Comparison of ENCODE assay signal across 1 cellular context in the genomic region with DNA sequence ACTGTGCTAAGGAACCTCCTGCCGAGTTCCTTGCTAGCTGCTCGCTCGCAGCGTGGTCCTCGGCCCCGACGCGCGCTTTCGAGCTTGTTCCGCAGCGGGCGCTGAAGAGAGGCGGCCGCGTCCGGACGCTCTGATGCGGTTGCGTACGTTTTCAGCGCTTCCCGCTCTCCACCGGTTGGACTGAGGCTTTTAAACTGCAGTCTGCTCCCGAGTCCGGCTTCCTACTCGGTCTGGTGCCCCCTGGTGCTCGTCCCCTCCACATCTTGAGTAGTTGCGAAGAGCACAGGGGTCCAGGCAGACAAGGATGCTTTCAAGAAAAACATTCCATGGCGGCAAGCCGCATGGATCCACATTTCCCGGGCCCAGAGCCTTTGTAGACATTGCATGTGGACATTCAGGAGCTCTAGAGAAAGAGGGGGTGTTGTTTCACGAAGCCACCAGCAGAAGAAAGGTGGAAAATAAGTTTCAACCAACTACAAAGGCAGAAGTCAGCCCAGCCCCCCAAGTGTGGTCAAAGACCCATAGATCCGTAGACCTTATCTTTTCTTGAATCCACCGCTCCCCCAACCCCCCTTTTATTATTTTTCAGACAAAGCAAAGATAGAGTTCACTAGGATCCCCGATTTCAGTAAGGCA.
TF ChIP-seq lines count a peak whose summit lies in the region.

No MANE protein-coding gene starts in this region.

TF ChIP-seq in HepG2, 621 proteins besides CTCF, POLR2A, EP300 and RAD21 (continued from another document and continues in another):
- TF ChIP-seq, protein P1, sequence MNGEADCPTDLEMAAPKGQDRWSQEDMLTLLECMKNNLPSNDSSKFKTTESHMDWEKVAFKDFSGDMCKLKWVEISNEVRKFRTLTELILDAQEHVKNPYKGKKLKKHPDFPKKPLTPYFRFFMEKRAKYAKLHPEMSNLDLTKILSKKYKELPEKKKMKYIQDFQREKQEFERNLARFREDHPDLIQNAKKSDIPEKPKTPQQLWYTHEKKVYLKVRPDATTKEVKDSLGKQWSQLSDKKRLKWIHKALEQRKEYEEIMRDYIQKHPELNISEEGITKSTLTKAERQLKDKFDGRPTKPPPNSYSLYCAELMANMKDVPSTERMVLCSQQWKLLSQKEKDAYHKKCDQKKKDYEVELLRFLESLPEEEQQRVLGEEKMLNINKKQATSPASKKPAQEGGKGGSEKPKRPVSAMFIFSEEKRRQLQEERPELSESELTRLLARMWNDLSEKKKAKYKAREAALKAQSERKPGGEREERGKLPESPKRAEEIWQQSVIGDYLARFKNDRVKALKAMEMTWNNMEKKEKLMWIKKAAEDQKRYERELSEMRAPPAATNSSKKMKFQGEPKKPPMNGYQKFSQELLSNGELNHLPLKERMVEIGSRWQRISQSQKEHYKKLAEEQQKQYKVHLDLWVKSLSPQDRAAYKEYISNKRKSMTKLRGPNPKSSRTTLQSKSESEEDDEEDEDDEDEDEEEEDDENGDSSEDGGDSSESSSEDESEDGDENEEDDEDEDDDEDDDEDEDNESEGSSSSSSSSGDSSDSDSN (CRISPR knock-in tag; IDR thresholded peaks at IDR 0.05), result peak; percentile 99
- TF ChIP-seq ZNF205 (CRISPR knock-in tag; IDR thresholded peaks at IDR 0.05) (peak; percentile 92), PHF21A (CRISPR knock-in tag; IDR thresholded peaks at IDR 0.05) (peak; percentile 84), PAXIP1 (CRISPR knock-in tag; conservative IDR thresholded peaks at IDR 0.05) (peak; percentile 62; the same call in 1 of the 2 replicates), ZNF782 (CRISPR knock-in tag; IDR thresholded peaks at IDR 0.05; ENCODE audit: borderline replicate concordance) (no peak), ZNF160 (CRISPR knock-in tag; IDR thresholded peaks at IDR 0.05) (peak; percentile 82), SMYD3 (CRISPR knock-in tag; IDR thresholded peaks at IDR 0.05) (no peak), GATAD1 (CRISPR knock-in tag; IDR thresholded peaks at IDR 0.05) (peak; percentile 64), ZSCAN29 (CRISPR knock-in tag; conservative IDR thresholded peaks at IDR 0.05) (0 out of 2 replicates have a peak, but pooled peaks have one; percentile 70), ZNF430 (CRISPR knock-in tag; IDR thresholded peaks at IDR 0.05) (peak; percentile 97), ZSCAN20 (CRISPR knock-in tag; IDR thresholded peaks at IDR 0.05; ENCODE audit: borderline replicate concordance) (0 out of 2 replicates have a peak, but pooled peaks have one; percentile 70), SOX13 (IDR thresholded peaks at IDR 0.05) (no peak), SOX13 (CRISPR knock-in tag; conservative IDR thresholded peaks at IDR 0.05 in 1 of 2, IDR thresholded peaks at IDR 0.05 in 1 of 2) (peak in 1 of 2 experiments; percentile 68; a peak in 2 of 4 replicates), ZFP62 (CRISPR knock-in tag; IDR thresholded peaks at IDR 0.05) (peak; percentile 64; the same call in 1 of the 2 replicates), ZFP1 (CRISPR knock-in tag; IDR thresholded peaks at IDR 0.05) (peak; percentile 64; the same call in 1 of the 2 replicates), ZBTB21 (CRISPR knock-in tag; IDR thresholded peaks at IDR 0.05) (no peak), ATF1 (CRISPR knock-in tag; IDR thresholded peaks at IDR 0.05) (peak; percentile 57), RFX1 (IDR thresholded peaks at IDR 0.05) (no peak), POGK (CRISPR knock-in tag; conservative IDR thresholded peaks at IDR 0.05) (peak; percentile 72; the same call in 1 of the 2 replicates), ZIK1 (CRISPR knock-in tag; IDR thresholded peaks at IDR 0.05; ENCODE audit: borderline replicate concordance, low read depth) (peak; percentile 38; the same call in 1 of the 2 replicates), CAMTA2 (CRISPR knock-in tag; IDR thresholded peaks at IDR 0.05; ENCODE audit: borderline replicate concordance) (peak; percentile 81; the same call in 1 of the 2 replicates), HOXA9 (CRISPR knock-in tag; IDR thresholded peaks at IDR 0.05; ENCODE audit: borderline replicate concordance) (peak; percentile 53; the same call in 1 of the 2 replicates), ZNF737 (CRISPR knock-in tag; IDR thresholded peaks at IDR 0.05; ENCODE audit: borderline replicate concordance) (no peak)
- TF ChIP-seq, protein P2, sequence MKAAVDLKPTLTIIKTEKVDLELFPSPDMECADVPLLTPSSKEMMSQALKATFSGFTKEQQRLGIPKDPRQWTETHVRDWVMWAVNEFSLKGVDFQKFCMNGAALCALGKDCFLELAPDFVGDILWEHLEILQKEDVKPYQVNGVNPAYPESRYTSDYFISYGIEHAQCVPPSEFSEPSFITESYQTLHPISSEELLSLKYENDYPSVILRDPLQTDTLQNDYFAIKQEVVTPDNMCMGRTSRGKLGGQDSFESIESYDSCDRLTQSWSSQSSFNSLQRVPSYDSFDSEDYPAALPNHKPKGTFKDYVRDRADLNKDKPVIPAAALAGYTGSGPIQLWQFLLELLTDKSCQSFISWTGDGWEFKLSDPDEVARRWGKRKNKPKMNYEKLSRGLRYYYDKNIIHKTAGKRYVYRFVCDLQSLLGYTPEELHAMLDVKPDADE (CRISPR knock-in tag; IDR thresholded peaks at IDR 0.05), result 0 out of 2 replicates have a peak, but pooled peaks have one; percentile 56
- TF ChIP-seq, protein P3, sequence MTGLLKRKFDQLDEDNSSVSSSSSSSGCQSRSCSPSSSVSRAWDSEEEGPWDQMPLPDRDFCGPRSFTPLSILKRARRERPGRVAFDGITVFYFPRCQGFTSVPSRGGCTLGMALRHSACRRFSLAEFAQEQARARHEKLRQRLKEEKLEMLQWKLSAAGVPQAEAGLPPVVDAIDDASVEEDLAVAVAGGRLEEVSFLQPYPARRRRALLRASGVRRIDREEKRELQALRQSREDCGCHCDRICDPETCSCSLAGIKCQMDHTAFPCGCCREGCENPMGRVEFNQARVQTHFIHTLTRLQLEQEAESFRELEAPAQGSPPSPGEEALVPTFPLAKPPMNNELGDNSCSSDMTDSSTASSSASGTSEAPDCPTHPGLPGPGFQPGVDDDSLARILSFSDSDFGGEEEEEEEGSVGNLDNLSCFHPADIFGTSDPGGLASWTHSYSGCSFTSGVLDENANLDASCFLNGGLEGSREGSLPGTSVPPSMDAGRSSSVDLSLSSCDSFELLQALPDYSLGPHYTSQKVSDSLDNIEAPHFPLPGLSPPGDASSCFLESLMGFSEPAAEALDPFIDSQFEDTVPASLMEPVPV (CRISPR knock-in tag; IDR thresholded peaks at IDR 0.05), result peak; percentile 94
- TF ChIP-seq, protein P4, sequence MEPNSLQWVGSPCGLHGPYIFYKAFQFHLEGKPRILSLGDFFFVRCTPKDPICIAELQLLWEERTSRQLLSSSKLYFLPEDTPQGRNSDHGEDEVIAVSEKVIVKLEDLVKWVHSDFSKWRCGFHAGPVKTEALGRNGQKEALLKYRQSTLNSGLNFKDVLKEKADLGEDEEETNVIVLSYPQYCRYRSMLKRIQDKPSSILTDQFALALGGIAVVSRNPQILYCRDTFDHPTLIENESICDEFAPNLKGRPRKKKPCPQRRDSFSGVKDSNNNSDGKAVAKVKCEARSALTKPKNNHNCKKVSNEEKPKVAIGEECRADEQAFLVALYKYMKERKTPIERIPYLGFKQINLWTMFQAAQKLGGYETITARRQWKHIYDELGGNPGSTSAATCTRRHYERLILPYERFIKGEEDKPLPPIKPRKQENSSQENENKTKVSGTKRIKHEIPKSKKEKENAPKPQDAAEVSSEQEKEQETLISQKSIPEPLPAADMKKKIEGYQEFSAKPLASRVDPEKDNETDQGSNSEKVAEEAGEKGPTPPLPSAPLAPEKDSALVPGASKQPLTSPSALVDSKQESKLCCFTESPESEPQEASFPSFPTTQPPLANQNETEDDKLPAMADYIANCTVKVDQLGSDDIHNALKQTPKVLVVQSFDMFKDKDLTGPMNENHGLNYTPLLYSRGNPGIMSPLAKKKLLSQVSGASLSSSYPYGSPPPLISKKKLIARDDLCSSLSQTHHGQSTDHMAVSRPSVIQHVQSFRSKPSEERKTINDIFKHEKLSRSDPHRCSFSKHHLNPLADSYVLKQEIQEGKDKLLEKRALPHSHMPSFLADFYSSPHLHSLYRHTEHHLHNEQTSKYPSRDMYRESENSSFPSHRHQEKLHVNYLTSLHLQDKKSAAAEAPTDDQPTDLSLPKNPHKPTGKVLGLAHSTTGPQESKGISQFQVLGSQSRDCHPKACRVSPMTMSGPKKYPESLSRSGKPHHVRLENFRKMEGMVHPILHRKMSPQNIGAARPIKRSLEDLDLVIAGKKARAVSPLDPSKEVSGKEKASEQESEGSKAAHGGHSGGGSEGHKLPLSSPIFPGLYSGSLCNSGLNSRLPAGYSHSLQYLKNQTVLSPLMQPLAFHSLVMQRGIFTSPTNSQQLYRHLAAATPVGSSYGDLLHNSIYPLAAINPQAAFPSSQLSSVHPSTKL (CRISPR knock-in tag; IDR thresholded peaks at IDR 0.05), result peak; percentile 78; the same call in 1 of the 2 replicates
- TF ChIP-seq, protein P5, sequence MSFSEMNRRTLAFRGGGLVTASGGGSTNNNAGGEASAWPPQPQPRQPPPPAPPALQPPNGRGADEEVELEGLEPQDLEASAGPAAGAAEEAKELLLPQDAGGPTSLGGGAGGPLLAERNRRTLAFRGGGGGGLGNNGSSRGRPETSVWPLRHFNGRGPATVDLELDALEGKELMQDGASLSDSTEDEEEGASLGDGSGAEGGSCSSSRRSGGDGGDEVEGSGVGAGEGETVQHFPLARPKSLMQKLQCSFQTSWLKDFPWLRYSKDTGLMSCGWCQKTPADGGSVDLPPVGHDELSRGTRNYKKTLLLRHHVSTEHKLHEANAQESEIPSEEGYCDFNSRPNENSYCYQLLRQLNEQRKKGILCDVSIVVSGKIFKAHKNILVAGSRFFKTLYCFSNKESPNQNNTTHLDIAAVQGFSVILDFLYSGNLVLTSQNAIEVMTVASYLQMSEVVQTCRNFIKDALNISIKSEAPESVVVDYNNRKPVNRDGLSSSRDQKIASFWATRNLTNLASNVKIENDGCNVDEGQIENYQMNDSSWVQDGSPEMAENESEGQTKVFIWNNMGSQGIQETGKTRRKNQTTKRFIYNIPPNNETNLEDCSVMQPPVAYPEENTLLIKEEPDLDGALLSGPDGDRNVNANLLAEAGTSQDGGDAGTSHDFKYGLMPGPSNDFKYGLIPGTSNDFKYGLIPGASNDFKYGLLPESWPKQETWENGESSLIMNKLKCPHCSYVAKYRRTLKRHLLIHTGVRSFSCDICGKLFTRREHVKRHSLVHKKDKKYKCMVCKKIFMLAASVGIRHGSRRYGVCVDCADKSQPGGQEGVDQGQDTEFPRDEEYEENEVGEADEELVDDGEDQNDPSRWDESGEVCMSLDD (CRISPR knock-in tag; IDR thresholded peaks at IDR 0.05; ENCODE audit: borderline replicate concordance), result 0 out of 2 replicates have a peak, but pooled peaks have one; percentile 51
- TF ChIP-seq, protein P6, sequence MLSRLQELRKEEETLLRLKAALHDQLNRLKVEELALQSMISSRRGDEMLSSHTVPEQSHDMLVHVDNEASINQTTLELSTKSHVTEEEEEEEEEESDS (CRISPR knock-in tag; IDR thresholded peaks at IDR 0.05; ENCODE audit: borderline replicate concordance), result no peak
- TF ChIP-seq, protein P7, sequence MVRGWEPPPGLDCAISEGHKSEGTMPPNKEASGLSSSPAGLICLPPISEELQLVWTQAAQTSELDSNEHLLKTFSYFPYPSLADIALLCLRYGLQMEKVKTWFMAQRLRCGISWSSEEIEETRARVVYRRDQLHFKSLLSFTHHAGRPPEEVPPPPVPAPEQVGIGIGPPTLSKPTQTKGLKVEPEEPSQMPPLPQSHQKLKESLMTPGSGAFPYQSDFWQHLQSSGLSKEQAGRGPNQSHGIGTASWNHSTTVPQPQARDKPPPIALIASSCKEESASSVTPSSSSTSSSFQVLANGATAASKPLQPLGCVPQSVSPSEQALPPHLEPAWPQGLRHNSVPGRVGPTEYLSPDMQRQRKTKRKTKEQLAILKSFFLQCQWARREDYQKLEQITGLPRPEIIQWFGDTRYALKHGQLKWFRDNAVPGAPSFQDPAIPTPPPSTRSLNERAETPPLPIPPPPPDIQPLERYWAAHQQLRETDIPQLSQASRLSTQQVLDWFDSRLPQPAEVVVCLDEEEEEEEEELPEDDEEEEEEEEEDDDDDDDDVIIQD (CRISPR knock-in tag; IDR thresholded peaks at IDR 0.05; ENCODE audit: low read depth), result peak; percentile 64; the same call in 1 of the 2 replicates
